In the genomic region with DNA sequence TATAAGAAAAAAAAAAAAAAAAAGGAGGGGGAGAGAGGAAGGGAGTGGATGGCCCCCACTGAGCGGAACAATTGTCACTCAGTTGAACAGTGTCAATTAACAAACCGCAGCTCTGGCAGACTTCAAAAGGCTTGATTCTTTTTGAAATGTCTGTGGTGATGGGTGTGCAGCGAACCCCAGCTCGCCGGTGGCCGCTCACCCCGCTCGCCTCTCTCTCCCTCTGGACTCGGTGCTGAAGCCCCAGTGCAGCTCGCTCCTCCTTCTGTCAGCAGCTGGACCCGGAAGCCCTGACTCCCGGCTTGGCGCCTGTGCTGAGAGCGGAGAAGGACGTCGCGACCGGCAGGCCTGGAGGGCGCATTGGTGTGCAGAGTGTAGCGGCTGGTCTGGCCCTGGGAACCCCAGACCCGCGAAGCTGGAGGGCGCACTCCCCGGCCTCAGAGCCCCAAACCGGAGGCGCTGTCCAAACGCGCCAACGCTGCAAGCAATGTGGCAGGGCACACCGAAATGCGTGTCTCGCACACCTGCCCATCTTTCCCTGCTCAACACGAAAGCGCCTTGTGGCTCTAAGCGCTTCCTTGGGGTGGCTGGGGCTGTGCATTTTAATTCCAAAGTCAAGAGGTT, we compare ENCODE assay signal across 9 cellular contexts. TPM values are rescaled to one million over a fixed set of nuclear protein-coding genes. Genes with fewer than 3 reads are reported as not detected.
DNase-seq lines count a peak whose midpoint lies in the region; ATAC-seq and TF ChIP-seq lines count a peak whose summit lies in the region.
"Had no signal": no experiment of that assay in that cellular context is flagged by ENCODE, and none has a peak within 500 bp of the region (broad histone marks: within the 10 kb centered on the region; RNA-seq: fewer than 3 reads in every experiment).

No MANE protein-coding gene starts in this region.

- 1 to 2% methylated on average over 35 of the region's 35 CpGs for WGBS in sigmoid colon, 2 donors

- H3K27me3 ChIP-seq in sigmoid colon, result peaks cover 86 to 100% (median 98%) of the 10 kb centered on the region in 3 donors

- H3K27ac ChIP-seq in sigmoid colon, result no peak overlapping the region

- H3K4me3 ChIP-seq in iPS-11a (ENCODE audit: low read depth, low read length), result peak overlapping the region; percentile 33
- peak overlapping the region; percentile 17 to 44 (median 36) for H3K4me3 ChIP-seq in sigmoid colon

- no peak for TF ChIP-seq CTCF in sigmoid colon (IDR thresholded peaks at IDR 0.05)

- H3K36me3 ChIP-seq in sigmoid colon, result no peaks in the 10 kb centered on the region

- no peak for TF ChIP-seq POLR2A in sigmoid colon (IDR thresholded peaks at IDR 0.05)

- no peaks in the 10 kb centered on the region for H3K9me3 ChIP-seq in sigmoid colon

- peaks cover 0 to 58% (median 54%) of the 10 kb centered on the region in 4 donors for H3K4me1 ChIP-seq in sigmoid colon

- ATAC-seq in HG03108 (IDR thresholded peaks at IDR 0.05; ENCODE audit: unreplicated experiment) (peak; percentile 30), HG03520 (IDR thresholded peaks at IDR 0.05; ENCODE audit: unreplicated experiment) (no peak)

- DNase-seq in COR-L47 (lab: John Stamatoyannopoulos, UW), result peak; percentile 39
- peak; percentile 49 to 61 for DNase-seq in activated T-cell treated with anti-CD3 and anti-CD28 coated beads, Interleukin-2, amount 50 U/mL, for 48 hours
- peak; percentile 69 for DNase-seq in sigmoid colon
- DNase-seq in NCI-H2081 treated with DMSO at 0.1 percent for 48 hours (lab: John Stamatoyannopoulos, UW), result no peak
- DNase-seq in stimulated activated CD4-positive, alpha-beta T cell treated with anti-CD3 and anti-CD28 coated beads, Interleukin-1b, Interleukin-23, amount 100 ng/mL, for 48 hours, result no peak

- intact Hi-C loops in sigmoid colon (cut with DNase I), result loop anchor here (5.0 to 10.0 kb wide), 3 partner anchors 200 to 402 kb away; a partner anchor contains a TSS

- no peak for TF ChIP-seq EP300 in sigmoid colon (IDR thresholded peaks at IDR 0.05)

RNA-seq across cellular contexts. Expression of a gene that starts 3.4 kb away (rescaled TPM):
- total RNA-seq in sigmoid colon, result not detected
- not detected for polyA plus RNA-seq in sigmoid colon
- polyA plus RNA-seq: esophagus had no signal

RNA-seq across cellular contexts. Expression of a gene that starts 23.1 kb away (rescaled TPM):
- total RNA-seq in sigmoid colon, result 100 to 1,000 TPM; 171 to 291 (median 193) TPM
- polyA plus RNA-seq in sigmoid colon, result 10 to 100 TPM in 1 of 3 donors, 1 to 10 TPM in 2; 5.1 to 15.0 (median 9.4) TPM

Comparison
In these comparisons a context has a peak if more than half of its experiments do, and no peak if none do; other contexts are left out.
1. DNase-seq: peak in COR-L47 (single experiment), activated T-cell treated with anti-CD3 and anti-CD28 coated beads, Interleukin-2, amount 50 U/mL, for 48 hours (2 of 2) and sigmoid colon (single experiment); none in NCI-H2081 treated with DMSO at 0.1 percent for 48 hours (single experiment) and stimulated activated CD4-positive, alpha-beta T cell treated with anti-CD3 and anti-CD28 coated beads, Interleukin-1b, Interleukin-23, amount 100 ng/mL, for 48 hours (single experiment).